ENCODE assay signal across 29 cellular contexts in the genomic region with DNA sequence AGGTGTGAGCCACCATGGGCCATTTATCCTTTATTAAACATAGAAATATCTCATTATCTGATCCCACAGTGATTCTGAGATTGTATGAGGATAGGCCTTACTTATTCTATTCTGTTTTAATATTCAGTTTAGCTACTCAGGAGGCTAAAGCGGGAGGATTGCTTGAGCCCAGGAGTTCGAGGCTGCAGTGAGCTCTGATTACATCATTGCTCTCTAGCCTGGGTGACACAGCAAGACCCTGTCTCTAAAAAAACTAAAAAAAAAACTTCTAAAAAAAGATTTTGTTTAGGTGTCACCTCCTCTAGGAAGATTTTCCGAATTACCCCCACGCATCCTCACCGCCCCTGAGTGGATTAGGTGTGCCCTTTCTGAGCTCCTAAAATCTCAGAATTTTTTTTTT.
"Had no signal": no experiment of that assay in that cellular context is flagged by ENCODE, and none has a peak within 500 bp of the region (broad histone marks: within the 10 kb centered on the region; RNA-seq: fewer than 3 reads in every experiment).

No MANE protein-coding gene starts in this region.

- DNase-seq: colonic mucosa; cortex of kidney; dermis blood vessel endothelial cell; dorsolateral prefrontal cortex; effector CD4-positive, alpha-beta T cell; effector CD8-positive, alpha-beta T cell; effector memory CD4-positive, alpha-beta T cell; effector memory CD8-positive, alpha-beta T cell; endodermal cell; erythroblast; esophagus squamous epithelium; foreskin fibroblast; foreskin keratinocyte; foreskin melanocyte; gastrocnemius medialis; glutamatergic neuron; head of caudate nucleus; heart left ventricle; heart right ventricle had no signal

- H3K27me3 ChIP-seq: colonic mucosa, dorsolateral prefrontal cortex, esophagus muscularis mucosa, esophagus squamous epithelium, foreskin keratinocyte, gastrocnemius medialis, gastroesophageal sphincter, heart left ventricle, heart right ventricle had no signal

- H3K27ac ChIP-seq: colonic mucosa, coronary artery, dorsolateral prefrontal cortex, epithelial cell of prostate, esophagus muscularis mucosa, esophagus squamous epithelium, foreskin keratinocyte, gastrocnemius medialis, gastroesophageal sphincter, heart left ventricle, heart right ventricle had no signal

- H3K4me3 ChIP-seq: colonic mucosa, coronary artery, dorsolateral prefrontal cortex, esophagus muscularis mucosa, esophagus squamous epithelium, gastrocnemius medialis, gastroesophageal sphincter, heart left ventricle, heart right ventricle had no signal

- H3K36me3 ChIP-seq: colonic mucosa, esophagus muscularis mucosa, esophagus squamous epithelium, gastrocnemius medialis, gastroesophageal sphincter, heart left ventricle, heart right ventricle had no signal

- ATAC-seq: effector memory CD8-positive, alpha-beta T cell; esophagus mucosa; foreskin keratinocyte; gastrocnemius medialis; gastroesophageal sphincter; heart left ventricle; heart right ventricle had no signal

- H3K9me3 ChIP-seq: colonic mucosa, esophagus muscularis mucosa, esophagus squamous epithelium, gastrocnemius medialis, gastroesophageal sphincter, heart left ventricle, heart right ventricle had no signal

- H3K4me3 Mint-ChIP-seq: dendritic cell treated with granulocyte-macrophage colony-stimulating factor and Interleukin-4, amounts not matched to agents 40 ng/mL and 50 ng/mL, for 4 days; effector memory CD8-positive, alpha-beta T cell; endodermal cell had no signal

- H3K27ac Mint-ChIP-seq: dendritic cell treated with granulocyte-macrophage colony-stimulating factor and Interleukin-4, amounts not matched to agents 40 ng/mL and 50 ng/mL, for 4 days; effector memory CD8-positive, alpha-beta T cell; endodermal cell had no signal

- FAIRE-seq: colon, endometrium, endothelial cell of umbilical vein, frontal cortex had no signal

- H3K4me1 ChIP-seq: colonic mucosa, esophagus muscularis mucosa, esophagus squamous epithelium, foreskin keratinocyte, gastrocnemius medialis, gastroesophageal sphincter, heart left ventricle, heart right ventricle had no signal

- H3K27me3 Mint-ChIP-seq: dendritic cell treated with granulocyte-macrophage colony-stimulating factor and Interleukin-4, amounts not matched to agents 40 ng/mL and 50 ng/mL, for 4 days had no signal
